Comparison of ENCODE assay signal across 1 cellular context in the genomic region with DNA sequence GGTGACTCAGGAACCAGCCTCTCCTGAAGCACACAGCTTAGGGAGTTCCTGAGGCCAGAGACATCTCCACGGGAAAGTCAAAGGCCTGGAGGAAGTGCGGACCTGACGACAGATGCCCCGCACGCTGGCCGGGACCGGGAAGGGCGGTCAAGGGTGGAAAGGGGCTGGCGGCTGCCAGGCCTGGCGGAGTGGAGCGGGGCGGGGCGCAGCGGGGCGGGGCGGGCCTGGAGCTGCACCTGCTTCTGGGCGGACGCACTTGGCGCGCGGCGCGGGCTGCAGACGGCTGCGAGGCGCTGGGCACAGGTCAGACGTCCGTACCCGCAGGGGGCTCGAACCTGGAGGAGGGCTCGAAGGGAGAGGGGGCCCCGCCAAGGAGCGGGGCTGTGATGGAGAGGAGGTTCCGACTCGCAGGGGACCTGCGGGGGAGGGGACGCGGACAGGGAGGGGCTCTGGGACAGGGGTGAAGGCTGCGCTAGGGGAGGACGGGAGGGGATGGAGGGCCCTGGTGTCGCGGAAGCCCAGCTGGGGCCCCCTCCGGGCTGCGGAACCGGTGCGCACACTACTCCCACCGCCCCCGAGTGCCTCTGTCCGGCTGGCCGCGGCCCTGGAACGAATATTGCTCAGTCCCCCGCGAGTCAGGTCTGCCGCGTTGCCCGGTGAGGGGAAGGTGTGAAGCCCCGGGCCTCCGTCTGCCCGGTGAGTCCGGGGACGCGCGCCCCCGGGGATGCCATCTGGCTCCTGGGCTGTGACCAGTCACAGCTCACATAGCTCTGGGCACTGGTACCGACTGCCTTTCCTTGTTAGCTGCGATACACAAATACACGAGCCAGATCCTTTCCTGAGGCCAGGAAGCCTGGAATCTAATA.
A peak's percentile ranks its signal among the peaks of the same experiment; 100 is the strongest.
TF ChIP-seq lines count a peak whose summit lies in the region.

Gene TMEM45B (plus strand): TSS at position 253 of the 866 bp plus-strand sequence. CDS start 36,635 bp downstream, outside the sequence.

TF ChIP-seq in HepG2, 621 proteins besides CTCF, POLR2A, EP300 and RAD21 (continued from another document and continues in another):
- no peak for TF ChIP-seq GPN1 (CRISPR knock-in tag; IDR thresholded peaks at IDR 0.05; ENCODE audit: borderline replicate concordance)
- TF ChIP-seq ZNF660 (CRISPR knock-in tag; IDR thresholded peaks at IDR 0.05; ENCODE audit: borderline replicate concordance, low read depth): no peak
- no peak for TF ChIP-seq FOXK2 (IDR thresholded peaks at IDR 0.05)
- TF ChIP-seq ZBTB40 (IDR thresholded peaks at IDR 0.05): no peak
- TF ChIP-seq ZBTB40 (CRISPR knock-in tag; IDR thresholded peaks at IDR 0.05): no peak
- 0 out of 2 replicates have a peak, but pooled peaks have one; percentile 9 for TF ChIP-seq NCOA2 (CRISPR knock-in tag; IDR thresholded peaks at IDR 0.05)
- TF ChIP-seq ZSCAN9 (CRISPR knock-in tag; IDR thresholded peaks at IDR 0.05; ENCODE audit: borderline replicate concordance): peak; percentile 31; the same call in 1 of the 2 replicates
- no peak for TF ChIP-seq ATF3 (CRISPR knock-in tag; IDR thresholded peaks at IDR 0.05)
- TF ChIP-seq, protein P1, sequence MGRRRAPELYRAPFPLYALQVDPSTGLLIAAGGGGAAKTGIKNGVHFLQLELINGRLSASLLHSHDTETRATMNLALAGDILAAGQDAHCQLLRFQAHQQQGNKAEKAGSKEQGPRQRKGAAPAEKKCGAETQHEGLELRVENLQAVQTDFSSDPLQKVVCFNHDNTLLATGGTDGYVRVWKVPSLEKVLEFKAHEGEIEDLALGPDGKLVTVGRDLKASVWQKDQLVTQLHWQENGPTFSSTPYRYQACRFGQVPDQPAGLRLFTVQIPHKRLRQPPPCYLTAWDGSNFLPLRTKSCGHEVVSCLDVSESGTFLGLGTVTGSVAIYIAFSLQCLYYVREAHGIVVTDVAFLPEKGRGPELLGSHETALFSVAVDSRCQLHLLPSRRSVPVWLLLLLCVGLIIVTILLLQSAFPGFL (CRISPR knock-in tag; IDR thresholded peaks at IDR 0.05): no peak
- no peak for TF ChIP-seq ZNF782 (CRISPR knock-in tag; IDR thresholded peaks at IDR 0.05; ENCODE audit: borderline replicate concordance)
- peak; percentile 47; the same call in 1 of the 2 replicates for TF ChIP-seq SP4 (CRISPR knock-in tag; IDR thresholded peaks at IDR 0.05)
- TF ChIP-seq MBNL3 (CRISPR knock-in tag; conservative IDR thresholded peaks at IDR 0.05): no peak
- TF ChIP-seq, protein P2, sequence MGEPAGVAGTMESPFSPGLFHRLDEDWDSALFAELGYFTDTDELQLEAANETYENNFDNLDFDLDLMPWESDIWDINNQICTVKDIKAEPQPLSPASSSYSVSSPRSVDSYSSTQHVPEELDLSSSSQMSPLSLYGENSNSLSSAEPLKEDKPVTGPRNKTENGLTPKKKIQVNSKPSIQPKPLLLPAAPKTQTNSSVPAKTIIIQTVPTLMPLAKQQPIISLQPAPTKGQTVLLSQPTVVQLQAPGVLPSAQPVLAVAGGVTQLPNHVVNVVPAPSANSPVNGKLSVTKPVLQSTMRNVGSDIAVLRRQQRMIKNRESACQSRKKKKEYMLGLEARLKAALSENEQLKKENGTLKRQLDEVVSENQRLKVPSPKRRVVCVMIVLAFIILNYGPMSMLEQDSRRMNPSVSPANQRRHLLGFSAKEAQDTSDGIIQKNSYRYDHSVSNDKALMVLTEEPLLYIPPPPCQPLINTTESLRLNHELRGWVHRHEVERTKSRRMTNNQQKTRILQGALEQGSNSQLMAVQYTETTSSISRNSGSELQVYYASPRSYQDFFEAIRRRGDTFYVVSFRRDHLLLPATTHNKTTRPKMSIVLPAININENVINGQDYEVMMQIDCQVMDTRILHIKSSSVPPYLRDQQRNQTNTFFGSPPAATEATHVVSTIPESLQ (CRISPR knock-in tag; conservative IDR thresholded peaks at IDR 0.05): no peak
- TF ChIP-seq GATA4 (IDR thresholded peaks at IDR 0.05; ENCODE audit: borderline replicate concordance, low read depth): no peak
- TF ChIP-seq ZNF629 (CRISPR knock-in tag; conservative IDR thresholded peaks at IDR 0.05): no peak
- TF ChIP-seq, protein P3, sequence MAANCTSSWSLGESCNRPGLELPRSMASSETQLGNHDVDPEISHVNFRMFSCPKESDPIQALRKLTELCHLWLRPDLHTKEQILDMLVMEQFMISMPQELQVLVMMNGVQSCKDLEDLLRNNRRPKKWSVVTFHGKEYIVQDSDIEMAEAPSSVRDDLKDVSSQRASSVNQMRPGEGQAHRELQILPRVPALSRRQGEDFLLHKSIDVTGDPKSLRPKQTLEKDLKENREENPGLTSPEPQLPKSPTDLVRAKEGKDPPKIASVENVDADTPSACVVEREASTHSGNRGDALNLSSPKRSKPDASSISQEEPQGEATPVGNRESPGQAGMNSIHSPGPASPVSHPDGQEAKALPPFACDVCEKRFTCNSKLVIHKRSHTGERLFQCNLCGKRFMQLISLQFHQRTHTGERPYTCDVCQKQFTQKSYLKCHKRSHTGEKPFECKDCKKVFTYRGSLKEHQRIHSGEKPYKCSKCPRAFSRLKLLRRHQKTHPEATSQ (CRISPR knock-in tag; IDR thresholded peaks at IDR 0.05; ENCODE audit: borderline replicate concordance): no peak
- TF ChIP-seq, protein P4, sequence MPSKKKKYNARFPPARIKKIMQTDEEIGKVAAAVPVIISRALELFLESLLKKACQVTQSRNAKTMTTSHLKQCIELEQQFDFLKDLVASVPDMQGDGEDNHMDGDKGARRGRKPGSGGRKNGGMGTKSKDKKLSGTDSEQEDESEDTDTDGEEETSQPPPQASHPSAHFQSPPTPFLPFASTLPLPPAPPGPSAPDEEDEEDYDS (CRISPR knock-in tag; IDR thresholded peaks at IDR 0.05): peak; percentile 54; the same call in 1 of the 2 replicates
- 0 out of 2 replicates have a peak, but pooled peaks have one; percentile 9 for TF ChIP-seq ZNF264 (CRISPR knock-in tag; IDR thresholded peaks at IDR 0.05)
- TF ChIP-seq BORCS8-MEF2B (CRISPR knock-in tag; IDR thresholded peaks at IDR 0.05): no peak
- TF ChIP-seq BRF2 (CRISPR knock-in tag; IDR thresholded peaks at IDR 0.05): no peak
- no peak for TF ChIP-seq BRCA1 (CRISPR knock-in tag; IDR thresholded peaks at IDR 0.05)
- no peak for TF ChIP-seq ZBTB7A (CRISPR knock-in tag; IDR thresholded peaks at IDR 0.05)
- peak; percentile 30; the same call in 1 of the 2 replicates for TF ChIP-seq ZNF724P (CRISPR knock-in tag; IDR thresholded peaks at IDR 0.05; ENCODE audit: borderline replicate concordance)
- no peak for TF ChIP-seq NR2C2 (CRISPR knock-in tag; IDR thresholded peaks at IDR 0.05; ENCODE audit: borderline replicate concordance)
- TF ChIP-seq ZNF614 (CRISPR knock-in tag; IDR thresholded peaks at IDR 0.05; ENCODE audit: borderline replicate concordance): 0 out of 2 replicates have a peak, but pooled peaks have one; percentile 32
- no peak for TF ChIP-seq SMAD3 (CRISPR knock-in tag; IDR thresholded peaks at IDR 0.05)
- TF ChIP-seq ZNF879 (CRISPR knock-in tag; IDR thresholded peaks at IDR 0.05): no peak
- TF ChIP-seq THYN1 (CRISPR knock-in tag; IDR thresholded peaks at IDR 0.05; ENCODE audit: borderline replicate concordance, low read depth): no peak
- TF ChIP-seq ZNF547 (CRISPR knock-in tag; IDR thresholded peaks at IDR 0.05): no peak
- TF ChIP-seq MTA1 (CRISPR knock-in tag; IDR thresholded peaks at IDR 0.05; ENCODE audit: borderline replicate concordance): no peak; the same call in 1 of the 2 replicates
- TF ChIP-seq AGO1 (IDR thresholded peaks at IDR 0.05; ENCODE audit: low read depth, low read length, poor library complexity, severe bottlenecking): peak; percentile 47
- no peak for TF ChIP-seq ZNF136 (CRISPR knock-in tag; IDR thresholded peaks at IDR 0.05; ENCODE audit: low read depth)
- TF ChIP-seq MED8 (CRISPR knock-in tag; IDR thresholded peaks at IDR 0.05; ENCODE audit: insufficient replicate concordance): peak; percentile 2
- TF ChIP-seq HNRNPUL1 (IDR thresholded peaks at IDR 0.05; ENCODE audit: low read depth, low read length): no peak
- no peak for TF ChIP-seq ZNF337 (CRISPR knock-in tag; IDR thresholded peaks at IDR 0.05; ENCODE audit: borderline replicate concordance, low read depth)
- peak; percentile 40; the same call in 1 of the 2 replicates for TF ChIP-seq ZNF441 (CRISPR knock-in tag; IDR thresholded peaks at IDR 0.05; ENCODE audit: borderline replicate concordance)
- TF ChIP-seq ZNF263 (CRISPR knock-in tag; IDR thresholded peaks at IDR 0.05): 0 out of 2 replicates have a peak, but pooled peaks have one; percentile 32
- TF ChIP-seq THAP8 (CRISPR knock-in tag; IDR thresholded peaks at IDR 0.05; ENCODE audit: borderline replicate concordance): no peak
